ENCODE assay signal across 8 cellular contexts in the genomic region with DNA sequence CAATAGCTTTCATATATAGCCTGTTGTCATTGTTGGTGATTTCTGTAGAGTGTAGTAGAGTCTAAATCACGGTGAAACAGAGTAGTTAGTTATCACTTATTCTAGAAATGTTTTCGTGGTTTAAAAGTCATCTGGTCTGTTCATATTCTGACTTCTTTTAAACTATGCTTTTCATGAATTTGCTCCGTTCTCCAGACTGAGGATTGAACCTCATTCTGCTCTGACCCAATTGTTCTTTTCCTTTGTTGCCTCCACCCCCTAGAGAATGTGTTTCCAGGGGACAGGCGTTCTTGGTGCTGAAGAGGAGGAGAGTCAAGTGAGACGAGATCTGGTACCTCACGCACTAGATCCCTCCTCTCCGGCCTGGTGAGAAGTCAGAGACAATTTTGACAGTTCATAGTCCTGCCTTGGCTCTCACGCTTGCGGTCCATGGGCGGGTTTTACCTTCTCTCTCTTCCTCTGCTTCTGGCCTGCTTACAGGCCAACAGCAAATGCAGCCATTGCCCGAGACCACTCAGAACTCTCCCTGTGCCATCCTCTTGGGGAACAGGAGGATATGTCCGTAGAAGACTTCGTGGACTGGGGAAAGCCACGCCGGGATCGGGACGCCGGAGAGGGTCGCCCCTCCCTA. TPM values are rescaled to one million over a fixed set of nuclear protein-coding genes. Genes with fewer than 3 reads are reported as not detected.
A peak's percentile ranks its signal among the peaks of the same experiment; 100 is the strongest.
DNase-seq lines count a peak whose midpoint lies in the region; ATAC-seq, FAIRE-seq and TF ChIP-seq lines count a peak whose summit lies in the region.

No MANE protein-coding gene starts in this region.

- peaks cover 6% of the 10 kb centered on the region for H3K36me3 ChIP-seq in A673 (ENCODE audit: insufficient read depth, low read length, poor library complexity, severe bottlenecking)
- H3K36me3 ChIP-seq in HepG2 (replicated peaks in 1 of 2; ENCODE audit: control insufficient read depth in 1 of 2, insufficient read depth in 2 of 2, low read length in 2 of 2) = peaks cover 0 to 2% of the 10 kb centered on the region in 2 experiments; a peak in 1 of 5 replicates

- TF ChIP-seq CTCF in A673 (conservative IDR thresholded peaks at IDR 0.05; ENCODE audit: low read depth, low read length) (no peak), GM13976 (IDR thresholded peaks at IDR 0.05; ENCODE audit: borderline replicate concordance, control extremely low read depth, extremely low read depth, insufficient read depth, missing control alignments) (no peak), chondrocyte (IDR thresholded peaks at IDR 0.05) (no peak), HepG2 (CRISPR knock-in tag; IDR thresholded peaks at IDR 0.05) (no peak; the same call in 1 of the 2 replicates)

- BruUV-seq in A673 (replicated peaks; lab: Mats Ljungman, UMichigan) = TSS peak; percentile 72
- BruUV-seq in HepG2 (replicated peaks; lab: Mats Ljungman, UMichigan) = no TSS peak

- H3K4me3 ChIP-seq in A673 (ENCODE audit: low read depth, low read length, poor library complexity, severe bottlenecking) = peak overlapping the region; percentile 92
- peak overlapping the region; percentile 86 to 96 (median 88) for H3K4me3 ChIP-seq in HepG2 (replicated peaks in 1 of 3; ENCODE audit: insufficient read depth in 1 of 3, low read depth in 2 of 3, low read length in 3 of 3)

- H2AFZ ChIP-seq in HepG2 (ENCODE audit: low read length) = peak overlapping the region; percentile 95

- peaks cover 36% of the 10 kb centered on the region for H4K20me1 ChIP-seq in HepG2 (ENCODE audit: insufficient read depth, low read length)

- peaks cover 59% of the 10 kb centered on the region for H3K79me2 ChIP-seq in HepG2 (ENCODE audit: insufficient read depth, low read length)

- peaks cover 51% of the 10 kb centered on the region for H3K4me1 Mint-ChIP-seq in chondrocyte (ENCODE audit: low read depth)

- peak overlapping the region; percentile 81 for H3K4me3 Mint-ChIP-seq in chondrocyte (ENCODE audit: unreplicated experiment)

- no peaks in the 10 kb centered on the region for H3K9me3 Mint-ChIP-seq in chondrocyte (ENCODE audit: low read depth)

- POLR2A ChIA-PET in A673 (lab: Charles Lee; ENCODE audit: low non-redundant PET) (no interaction called here), HepG2 (lab: Yijun Ruan, JAX) (no interaction called here)

- peaks cover 1% of the 10 kb centered on the region for H3K36me3 Mint-ChIP-seq in chondrocyte (ENCODE audit: low read depth)

- intact Hi-C loops in A673 (cut with micrococcal nuclease; ENCODE audit: unreplicated experiment) (loop anchor here (5.0 to 10.0 kb wide), 2 partner anchors 78 to 440 kb away; a partner anchor contains a TSS), HepG2 (cut with micrococcal nuclease; ENCODE audit: unreplicated experiment) (loop anchor here (5.0 kb wide), 2 partner anchors 83 to 238 kb away; no protein-coding TSS in a partner anchor)

- H3K27ac ChIP-seq in A673 (ENCODE audit: low read depth, low read length, poor library complexity, severe bottlenecking) = peak overlapping the region; percentile 86
- peak overlapping the region; percentile 87 for H3K27ac ChIP-seq in HepG2 (ENCODE audit: extremely low read length, insufficient read depth, low read length)

- peak; percentile 78 for DNase-seq in A673 (ENCODE audit: low spot score)
- peak; percentile 82 for DNase-seq in GM13976 (ENCODE audit: low spot score)
- DNase-seq in NCI-H1417 (lab: John Stamatoyannopoulos, UW) = peak in 2 of 3 experiments; percentile 81 to 95
- peak in 3 of 5 donors; percentile 55 to 93 (median 61) for DNase-seq in T-helper 1 cell
- no peak for DNase-seq in chondrocyte (ENCODE audit: low spot score)
- no peak for DNase-seq in HepG2 (ENCODE audit: low spot score)
- peak; percentile 80 for DNase-seq in superior temporal gyrus (ENCODE audit: extremely low spot score)

- H3K27me3 ChIP-seq in A673 (replicated peaks; ENCODE audit: insufficient read depth, low read depth, low read length, poor library complexity) = no peaks in the 10 kb centered on the region
- H3K27me3 ChIP-seq in HepG2 (ENCODE audit: control insufficient read depth in 1 of 2, insufficient read depth in 2 of 2, low read length in 2 of 2) = peaks cover 0 to 3% of the 10 kb centered on the region in 2 experiments; a peak in 1 of 5 replicates

- in situ Hi-C loops in GM13976 (cut with MboI; ENCODE audit: low sequenced_read_pairs, unreplicated experiment) (no loop called here), HepG2 (cut with HindIII; ENCODE audit: extremely low pct_ligation_motif_present, low pct_unique_long_range_greater_than_20kb) (no loop called here)

- CTCF ChIA-PET in A673 (lab: Charles Lee) = no interaction called here
- CTCF ChIA-PET in HepG2 (lab: Yijun Ruan, JAX; ENCODE audit: low intra/inter-chr PET ratio, low total read pairs) = no interaction called here

- H3K9me3 ChIP-seq in A673 (ENCODE audit: low read depth, low read length, poor library complexity, severe bottlenecking) = no peaks in the 10 kb centered on the region
- H3K9me3 ChIP-seq in HepG2 (ENCODE audit: low read length) = no peaks in the 10 kb centered on the region

- peak overlapping the region; percentile 95 for H3K27ac Mint-ChIP-seq in chondrocyte (ENCODE audit: unreplicated experiment)

- TF ChIP-seq RAD21 in HepG2 (CRISPR knock-in tag; IDR thresholded peaks at IDR 0.05) = no peak

- 2% methylated on average over 13 of the region's 19 CpGs for WGBS in HepG2 (ENCODE audit: low lambda C conversion rate)

- ATAC-seq in HG02759 (IDR thresholded peaks at IDR 0.05; ENCODE audit: unreplicated experiment) (peak; percentile 61), HepG2 (peak; percentile 81)

- peaks cover 31% of the 10 kb centered on the region for H3K4me1 ChIP-seq in A673 (ENCODE audit: insufficient read depth, low read length, poor library complexity, severe bottlenecking)
- H3K4me1 ChIP-seq in HepG2 (ENCODE audit: insufficient read depth, low read length) = peaks cover 32% of the 10 kb centered on the region

- peak overlapping the region; percentile 78 for H3K9ac ChIP-seq in HepG2 (ENCODE audit: insufficient read depth, low read depth, low read length)

- no peak for TF ChIP-seq EP300 in HepG2 (IDR thresholded peaks at IDR 0.05; ENCODE audit: low read depth in 2 of 2, low read length in 2 of 2)
- TF ChIP-seq EP300 in HepG2 (CRISPR knock-in tag; IDR thresholded peaks at IDR 0.05; ENCODE audit: borderline replicate concordance) = no peak

- H3K4me2 ChIP-seq in HepG2 (ENCODE audit: low read depth, low read length) = peak overlapping the region; percentile 74

- no peaks in the 10 kb centered on the region for H3K27me3 Mint-ChIP-seq in chondrocyte (ENCODE audit: low read depth)

- peak; percentile 42 for FAIRE-seq in HepG2 (lab: Jason Lieb, UNC)

- TF ChIP-seq POLR2A in HepG2 (IDR thresholded peaks at IDR 0.05; ENCODE audit: insufficient read depth in 1 of 2, low read depth in 2 of 2, low read length in 2 of 2) = no peak; a peak in 1 of 4 replicates

RNA-seq across cellular contexts. Expression of a gene that starts 0.6 kb away (rescaled TPM):
- total RNA-seq in A673 (2021) (42.6 and 45.0 TPM in 2 replicates), chondrocyte (34.6 to 39.6 TPM (median 39.0 TPM) in 3 replicates), HepG2 (2016; rRNA removed; fragmentation: Illumina TruSeq; extraction: Trizol) (12.8 and 15.4 TPM in 2 replicates)
- 70.6 and 73.9 TPM in 2 replicates for total RNA-seq in HepG2 (2016; cell fraction: cytosol; rRNA removed; fragmentation: Illumina TruSeq; extraction: Trizol; ENCODE audit: low read depth)
- 12.7 and 13.8 TPM in 2 replicates for total RNA-seq in HepG2 (2016; cell fraction: insoluble cytoplasmic fraction; rRNA removed; fragmentation: Illumina TruSeq; extraction: Trizol)
- 15.6 and 16.5 TPM in 2 replicates for total RNA-seq in HepG2 (2016; cell fraction: membrane; rRNA removed; fragmentation: Illumina TruSeq; extraction: Trizol)
- 38.9 and 39.3 TPM in 2 replicates for total RNA-seq in HepG2 (2016; cell fraction: nucleus; rRNA removed; fragmentation: Illumina TruSeq; extraction: Trizol)
- 5.6 and 9.9 TPM in 2 replicates for polyA plus RNA-seq in HepG2 (2011; rRNA removed)
- polyA plus RNA-seq in HepG2 (2011; cell fraction: cytosol; rRNA removed) = 1.6 and 2.3 TPM in 2 replicates
- 14.5 and 16.5 TPM in 2 replicates for polyA plus RNA-seq in HepG2 (2011; cell fraction: nucleus; rRNA removed)
- polyA plus RNA-seq in HepG2 (2012) = 8.2 and 8.5 TPM in 2 replicates
- polyA plus RNA-seq in HepG2 (2016; cell fraction: cytosol; fragmentation: Illumina TruSeq; extraction: Trizol; ENCODE audit: low read depth) = 0.14 and 0.21 TPM in 2 replicates
- polyA plus RNA-seq in HepG2 (2016; cell fraction: insoluble cytoplasmic fraction; fragmentation: Illumina TruSeq; extraction: Trizol; ENCODE audit: low read depth) = 4.9 and 5.6 TPM in 2 replicates
- 0.45 and 0.56 TPM in 2 replicates for polyA plus RNA-seq in HepG2 (2016; cell fraction: membrane; fragmentation: Illumina TruSeq; extraction: Trizol; ENCODE audit: low read depth)
- 19.9 and 22.9 TPM in 2 replicates for polyA plus RNA-seq in HepG2 (2016; cell fraction: nucleus; fragmentation: Illumina TruSeq; extraction: Trizol; ENCODE audit: insufficient read depth, low read depth)
- polyA minus RNA-seq in HepG2 (2011; rRNA and poly(A)+ RNA removed; ENCODE audit: low replicate concordance) = 15.3 and 25.7 TPM in 2 replicates
- polyA minus RNA-seq in HepG2 (2011; cell fraction: cytosol; rRNA and poly(A)+ RNA removed) = 14.0 and 14.8 TPM in 2 replicates
- polyA minus RNA-seq in HepG2 (2011; cell fraction: nucleus; rRNA and poly(A)+ RNA removed) = 192 and 247 TPM in 2 replicates

RNA-seq across cellular contexts. Expression of a gene that starts 59.9 kb away (rescaled TPM):
- not detected in 2 replicates for total RNA-seq in A673 (2021)
- total RNA-seq in chondrocyte = 1.3 TPM in 1 of 3 replicates, not detected in the others
- total RNA-seq in HepG2 (2016; rRNA removed; fragmentation: Illumina TruSeq; extraction: Trizol) = not detected in 2 replicates
- not detected in 2 replicates for total RNA-seq in HepG2 (2016; cell fraction: cytosol; rRNA removed; fragmentation: Illumina TruSeq; extraction: Trizol; ENCODE audit: low read depth)
- not detected in 2 replicates for total RNA-seq in HepG2 (2016; cell fraction: insoluble cytoplasmic fraction; rRNA removed; fragmentation: Illumina TruSeq; extraction: Trizol)
- not detected in 2 replicates for total RNA-seq in HepG2 (2016; cell fraction: membrane; rRNA removed; fragmentation: Illumina TruSeq; extraction: Trizol)
- not detected in 2 replicates for total RNA-seq in HepG2 (2016; cell fraction: nucleus; rRNA removed; fragmentation: Illumina TruSeq; extraction: Trizol)
- 0.09 TPM in 1 of 2 replicates, not detected in the other for polyA plus RNA-seq in HepG2 (2011; rRNA removed)
- polyA plus RNA-seq in HepG2 (2011; cell fraction: cytosol; rRNA removed) = 0.09 and 0.15 TPM in 2 replicates
- polyA plus RNA-seq in HepG2 (2011; cell fraction: nucleus; rRNA removed) = not detected in 2 replicates
- polyA plus RNA-seq in HepG2 (2012) = not detected in 2 replicates
- polyA plus RNA-seq in HepG2 (2016; cell fraction: cytosol; fragmentation: Illumina TruSeq; extraction: Trizol; ENCODE audit: low read depth) = not detected in 2 replicates
- polyA plus RNA-seq in HepG2 (2016; cell fraction: insoluble cytoplasmic fraction; fragmentation: Illumina TruSeq; extraction: Trizol; ENCODE audit: low read depth) = not detected in 2 replicates
- polyA plus RNA-seq in HepG2 (2016; cell fraction: membrane; fragmentation: Illumina TruSeq; extraction: Trizol; ENCODE audit: low read depth) = not detected in 2 replicates
- not detected in 2 replicates for polyA plus RNA-seq in HepG2 (2016; cell fraction: nucleus; fragmentation: Illumina TruSeq; extraction: Trizol; ENCODE audit: insufficient read depth, low read depth)
- 121 TPM in 1 of 2 replicates, not detected in the other for polyA minus RNA-seq in HepG2 (2011; rRNA and poly(A)+ RNA removed; ENCODE audit: low replicate concordance)
- polyA minus RNA-seq in HepG2 (2011; cell fraction: cytosol; rRNA and poly(A)+ RNA removed) = 6.1 and 9.6 TPM in 2 replicates
- 1.7 and 5.0 TPM in 2 replicates for polyA minus RNA-seq in HepG2 (2011; cell fraction: nucleus; rRNA and poly(A)+ RNA removed)

Comparison
In these comparisons a context has a peak if more than half of its experiments do, and no peak if none do; other contexts are left out.
1. DNase-seq: peak in A673 (single experiment), GM13976 (single experiment), NCI-H1417 (2 of 3), T-helper 1 cell (3 of 5) and superior temporal gyrus (single experiment); none in chondrocyte (single experiment) and HepG2 (single experiment).